23 cellular contexts compared by ENCODE assay signal in genomic region chr7:12623223-12623622, GRCh38. TPM values are rescaled to one million over a fixed set of nuclear protein-coding genes. Genes with fewer than 3 reads are reported as not detected.
"Had no signal": no experiment of that assay in that cellular context is flagged by ENCODE, and none has a peak within 500 bp of the region (broad histone marks: within the 10 kb centered on the region; RNA-seq: fewer than 3 reads in every experiment).

No MANE protein-coding gene starts in this region.

- H3K4me3 ChIP-seq: esophagus squamous epithelium, gastroesophageal sphincter, sigmoid colon, testis, uterus had no signal

- DNase-seq: activated CD4-positive, alpha-beta T cell treated with anti-CD3 and anti-CD28 coated beads for 36 hours; activated CD4-positive, alpha-beta T cell treated with anti-CD3 and anti-CD28 coated beads, Interleukin-2, amount 50 U/mL, for 4 hours; activated CD8-positive, alpha-beta memory T cell treated with anti-CD3 and anti-CD28 coated beads for 24 hours; activated CD8-positive, alpha-beta memory T cell treated with anti-CD3 and anti-CD28 coated beads, Interleukin-2, amount 50 U/mL, for 4 hours; activated naive CD4-positive, alpha-beta T cell treated with Interleukin-2 at 50 U/mL for 16 hours; activated naive CD8-positive, alpha-beta T cell treated with anti-CD3 and anti-CD28 coated beads for 36 hours; activated T-cell treated with anti-CD3 and anti-CD28 coated beads, Interleukin-2, amount 50 U/mL, for 24 hours; central memory CD4-positive, alpha-beta T cell; effector memory CD8-positive, alpha-beta T cell; esophagus squamous epithelium; head of caudate nucleus; islet precursor cell; left cardiac atrium; nucleus accumbens; sigmoid colon; stimulated activated CD4-positive, alpha-beta T cell treated with anti-CD3 and anti-CD28 coated beads, Interleukin-4, amount 100 ng/mL, for 1 hour; stimulated activated naive CD4-positive, alpha-beta T cell; T-helper 9 cell; testis; uterus had no signal

- ATAC-seq: activated CD4-positive, alpha-beta T cell treated with anti-CD3 and anti-CD28 coated beads for 36 hours; effector memory CD8-positive, alpha-beta T cell; gastroesophageal sphincter; left cardiac atrium had no signal

- H3K36me3 ChIP-seq: gastroesophageal sphincter, sigmoid colon, uterus had no signal

- H3K4me1 ChIP-seq: gastroesophageal sphincter, sigmoid colon, testis, uterus had no signal

- H3K27me3 ChIP-seq: esophagus squamous epithelium, gastroesophageal sphincter, sigmoid colon, testis, uterus had no signal

- H3K9me3 ChIP-seq: esophagus squamous epithelium, gastroesophageal sphincter, sigmoid colon, testis, uterus had no signal

- FAIRE-seq: astrocyte had no signal

- H3K27ac ChIP-seq: esophagus squamous epithelium, gastroesophageal sphincter, sigmoid colon, testis, uterus had no signal

RNA-seq across cellular contexts. Expression of gene SCIN, which starts 52.7 kb away (rescaled TPM):
- total RNA-seq: activated T-helper 2 cell treated with anti-CD3 and anti-CD28 coated beads, Interferon-gamma antibody, Interleukin-2, Interleukin-4, amounts not matched to agents 10 μg/mL and 5 μg/mL and 100 μg/mL, durations not matched to agents 14 hours and 24 hours and 36 hours had no signal
